Comparison of ENCODE assay signal across 8 cellular contexts in genomic region chr15:38252481-38253311, GRCh38. TPM values are rescaled to one million over a fixed set of nuclear protein-coding genes. Genes with fewer than 3 reads are reported as not detected.
DNase-seq lines count a peak whose midpoint lies in the region; ATAC-seq and TF ChIP-seq lines count a peak whose summit lies in the region.

Gene SPRED1, plus strand, starts transcription at chr15:38252836. Its CDS starts 350 bp downstream, at chr15:38253186.

- H3K36me3 Mint-ChIP-seq in activated T-helper 2 cell treated with anti-CD3 and anti-CD28 coated beads, Interferon-gamma antibody, Interleukin-2, Interleukin-4, amounts not matched to agents 10 μg/mL and 5 μg/mL and 100 μg/mL, durations not matched to agents 14 hours and 24 hours and 36 hours (ENCODE audit: low read depth): peaks cover 4% of the 10 kb centered on the region
- no peaks in the 10 kb centered on the region for H3K36me3 Mint-ChIP-seq in natural killer cell treated with Interleukin-12 subunit alpha and Interleukin-12 subunit beta and Interleukin-15 and Interleukin-18, amount 100 ng/mL, for 72 hours

- peak within 1 kb of the TSS; percentile 95 to 100 (median 99) for H3K27ac ChIP-seq in tibial nerve

- peaks cover 0 to 39% (median 26%) of the 10 kb centered on the region in 4 donors for H3K4me1 ChIP-seq in tibial nerve

- TF ChIP-seq CTCF in foreskin fibroblast (IDR thresholded peaks at IDR 0.05; ENCODE audit: low read depth, low read length) (no peak), tibial nerve (IDR thresholded peaks at IDR 0.05) (no peak)

- no peaks in the 10 kb centered on the region for H3K36me3 ChIP-seq in tibial nerve

- H3K4me3 ChIP-seq in foreskin fibroblast (ENCODE audit: low read depth in 1 of 2, low read length in 2 of 2) (peak within 1 kb of the TSS; percentile 66 to 91), tibial nerve (peak within 1 kb of the TSS; percentile 88 to 94 (median 91))

- TF ChIP-seq EP300 in tibial nerve (IDR thresholded peaks at IDR 0.05): no peak

- peaks cover 72% of the 10 kb centered on the region for H3K27me3 Mint-ChIP-seq in activated T-helper 2 cell treated with anti-CD3 and anti-CD28 coated beads, Interferon-gamma antibody, Interleukin-2, Interleukin-4, amounts not matched to agents 10 μg/mL and 5 μg/mL and 100 μg/mL, durations not matched to agents 14 hours and 24 hours and 36 hours (ENCODE audit: low read depth)
- peaks cover 14 to 15% of the 10 kb centered on the region in 2 donors for H3K27me3 Mint-ChIP-seq in natural killer cell treated with Interleukin-12 subunit alpha and Interleukin-12 subunit beta and Interleukin-15 and Interleukin-18, amount 100 ng/mL, for 72 hours

- H3K9me3 Mint-ChIP-seq in activated T-helper 2 cell treated with anti-CD3 and anti-CD28 coated beads, Interferon-gamma antibody, Interleukin-2, Interleukin-4, amounts not matched to agents 10 μg/mL and 5 μg/mL and 100 μg/mL, durations not matched to agents 14 hours and 24 hours and 36 hours: no peaks in the 10 kb centered on the region
- no peaks in the 10 kb centered on the region for H3K9me3 Mint-ChIP-seq in natural killer cell treated with Interleukin-12 subunit alpha and Interleukin-12 subunit beta and Interleukin-15 and Interleukin-18, amount 100 ng/mL, for 72 hours

- no peak for TF ChIP-seq POLR2A in tibial nerve (IDR thresholded peaks at IDR 0.05)

- H3K27ac Mint-ChIP-seq in activated T-helper 2 cell treated with anti-CD3 and anti-CD28 coated beads, Interferon-gamma antibody, Interleukin-2, Interleukin-4, amounts not matched to agents 10 μg/mL and 5 μg/mL and 100 μg/mL, durations not matched to agents 14 hours and 24 hours and 36 hours: no peak within 1 kb of the TSS
- peak within 1 kb of the TSS; percentile 54 to 66 for H3K27ac Mint-ChIP-seq in natural killer cell treated with Interleukin-12 subunit alpha and Interleukin-12 subunit beta and Interleukin-15 and Interleukin-18, amount 100 ng/mL, for 72 hours

- intact Hi-C loops in activated T-helper 2 cell treated with anti-CD3 and anti-CD28 coated beads, Interferon-gamma antibody, Interleukin-2, Interleukin-4, amounts not matched to agents 10 μg/mL and 5 μg/mL and 100 μg/mL, durations not matched to agents 14 hours and 24 hours and 36 hours (cut with micrococcal nuclease): loop anchor here (5.0 to 10.0 kb wide), 4 partner anchors 52 to 1148 kb away; partner anchors contain the start of gene MEIS2

- peak; percentile 11 for DNase-seq in NCI-H1092 treated with DMSO at 0.1 percent for 48 hours (lab: John Stamatoyannopoulos, UW)
- no peak for DNase-seq in NCI-H1092 (lab: John Stamatoyannopoulos, UW)
- peak; percentile 20 for DNase-seq in HEK293T (ENCODE audit: extremely low spot score)
- DNase-seq in NCI-H2227 (lab: John Stamatoyannopoulos, UW; ENCODE audit: unreplicated experiment): peak; percentile 70
- DNase-seq in activated T-helper 2 cell treated with anti-CD3 and anti-CD28 coated beads, Interferon-gamma antibody, Interleukin-2, Interleukin-4, amounts not matched to agents 10 μg/mL and 5 μg/mL and 100 μg/mL, durations not matched to agents 14 hours and 24 hours and 36 hours (ENCODE audit: low spot score): no peak
- peak; percentile 44 to 81 for DNase-seq in foreskin fibroblast
- no peak for DNase-seq in natural killer cell treated with Interleukin-12 subunit alpha and Interleukin-12 subunit beta and Interleukin-15 and Interleukin-18, amount 100 ng/mL, for 72 hours (ENCODE audit: low spot score)
- peak; percentile 42 to 44 for DNase-seq in tibial nerve (ENCODE audit: low spot score in 2 of 2)

- 0 to 1% methylated on average over 38 to 47 of the region's 73 CpGs for WGBS in tibial nerve, 2 donors

- H3K9me3 ChIP-seq in tibial nerve: no peaks in the 10 kb centered on the region

- H3K4me1 Mint-ChIP-seq in activated T-helper 2 cell treated with anti-CD3 and anti-CD28 coated beads, Interferon-gamma antibody, Interleukin-2, Interleukin-4, amounts not matched to agents 10 μg/mL and 5 μg/mL and 100 μg/mL, durations not matched to agents 14 hours and 24 hours and 36 hours (ENCODE audit: low read depth): peaks cover 23% of the 10 kb centered on the region
- peaks cover 25 to 35% of the 10 kb centered on the region in 2 donors for H3K4me1 Mint-ChIP-seq in natural killer cell treated with Interleukin-12 subunit alpha and Interleukin-12 subunit beta and Interleukin-15 and Interleukin-18, amount 100 ng/mL, for 72 hours (ENCODE audit: low read depth in 2 of 2)

- POLR2A ChIA-PET in HEK293T (lab: Yijun Ruan, JAX): interaction anchor here (0.6 to 2.1 kb wide), 8 partner anchors 8 to 201 kb away, joined by 3 to 12 read pairs (median 4); partner anchors contain the start of gene FAM98B

- H3K27me3 ChIP-seq in tibial nerve: no peaks in the 10 kb centered on the region

- peak within 1 kb of the TSS; percentile 81 for H3K4me3 Mint-ChIP-seq in activated T-helper 2 cell treated with anti-CD3 and anti-CD28 coated beads, Interferon-gamma antibody, Interleukin-2, Interleukin-4, amounts not matched to agents 10 μg/mL and 5 μg/mL and 100 μg/mL, durations not matched to agents 14 hours and 24 hours and 36 hours (ENCODE audit: low read depth)
- H3K4me3 Mint-ChIP-seq in natural killer cell treated with Interleukin-12 subunit alpha and Interleukin-12 subunit beta and Interleukin-15 and Interleukin-18, amount 100 ng/mL, for 72 hours: peak within 1 kb of the TSS; percentile 89

- CTCF ChIA-PET in HEK293T (lab: Yijun Ruan, JAX): no interaction called here

- peak; percentile 43 to 64 for ATAC-seq in natural killer cell treated with Interleukin-12 subunit alpha and Interleukin-12 subunit beta and Interleukin-15 and Interleukin-18, amount 100 ng/mL, for 72 hours

TF ChIP-seq in HEK293T, 16 proteins besides CTCF, POLR2A, EP300 and RAD21:
- no peak for TF ChIP-seq SUZ12 (IDR thresholded peaks at IDR 0.05)

RNA-seq across cellular contexts. Expression of gene SPRED1, which starts in this region (rescaled TPM):
- total RNA-seq in activated T-helper 2 cell treated with anti-CD3 and anti-CD28 coated beads, Interferon-gamma antibody, Interleukin-2, Interleukin-4, amounts not matched to agents 10 μg/mL and 5 μg/mL and 100 μg/mL, durations not matched to agents 14 hours and 24 hours and 36 hours: 0.14 and 0.46 TPM in 2 replicates
- 1 to 10 TPM in 1 of 2 donors, under 1 TPM in 1; 0.89 to 1.1 TPM for total RNA-seq in natural killer cell treated with Interleukin-12 subunit alpha and Interleukin-12 subunit beta and Interleukin-15 and Interleukin-18, amount 100 ng/mL, for 72 hours
- 10 to 100 TPM; 20.4 to 35.0 (median 29.0) TPM for total RNA-seq in tibial nerve

Comparison
In these comparisons a context has a peak if more than half of its experiments do, and no peak if none do; other contexts are left out.
1. RNA of gene SPRED1 (total RNA-seq): 20.4 to 35.0 TPM in tibial nerve; 0.89 to 1.1 TPM in natural killer cell treated with Interleukin-12 subunit alpha and Interleukin-12 subunit beta and Interleukin-15 and Interleukin-18, amount 100 ng/mL, for 72 hours and 0.14 to 0.46 TPM in activated T-helper 2 cell treated with anti-CD3 and anti-CD28 coated beads, Interferon-gamma antibody, Interleukin-2, Interleukin-4, amounts not matched to agents 10 μg/mL and 5 μg/mL and 100 μg/mL, durations not matched to agents 14 hours and 24 hours and 36 hours; every median in the first group is over 10 times any median in the second.
2. DNase-seq: peak in NCI-H1092 treated with DMSO at 0.1 percent for 48 hours (single experiment), HEK293T (single experiment), NCI-H2227 (single experiment), foreskin fibroblast (2 of 2) and tibial nerve (2 of 2); none in NCI-H1092 (single experiment), activated T-helper 2 cell treated with anti-CD3 and anti-CD28 coated beads, Interferon-gamma antibody, Interleukin-2, Interleukin-4, amounts not matched to agents 10 μg/mL and 5 μg/mL and 100 μg/mL, durations not matched to agents 14 hours and 24 hours and 36 hours (single experiment) and natural killer cell treated with Interleukin-12 subunit alpha and Interleukin-12 subunit beta and Interleukin-15 and Interleukin-18, amount 100 ng/mL, for 72 hours (single experiment).